10 cellular contexts compared by ENCODE assay signal in the genomic region with DNA sequence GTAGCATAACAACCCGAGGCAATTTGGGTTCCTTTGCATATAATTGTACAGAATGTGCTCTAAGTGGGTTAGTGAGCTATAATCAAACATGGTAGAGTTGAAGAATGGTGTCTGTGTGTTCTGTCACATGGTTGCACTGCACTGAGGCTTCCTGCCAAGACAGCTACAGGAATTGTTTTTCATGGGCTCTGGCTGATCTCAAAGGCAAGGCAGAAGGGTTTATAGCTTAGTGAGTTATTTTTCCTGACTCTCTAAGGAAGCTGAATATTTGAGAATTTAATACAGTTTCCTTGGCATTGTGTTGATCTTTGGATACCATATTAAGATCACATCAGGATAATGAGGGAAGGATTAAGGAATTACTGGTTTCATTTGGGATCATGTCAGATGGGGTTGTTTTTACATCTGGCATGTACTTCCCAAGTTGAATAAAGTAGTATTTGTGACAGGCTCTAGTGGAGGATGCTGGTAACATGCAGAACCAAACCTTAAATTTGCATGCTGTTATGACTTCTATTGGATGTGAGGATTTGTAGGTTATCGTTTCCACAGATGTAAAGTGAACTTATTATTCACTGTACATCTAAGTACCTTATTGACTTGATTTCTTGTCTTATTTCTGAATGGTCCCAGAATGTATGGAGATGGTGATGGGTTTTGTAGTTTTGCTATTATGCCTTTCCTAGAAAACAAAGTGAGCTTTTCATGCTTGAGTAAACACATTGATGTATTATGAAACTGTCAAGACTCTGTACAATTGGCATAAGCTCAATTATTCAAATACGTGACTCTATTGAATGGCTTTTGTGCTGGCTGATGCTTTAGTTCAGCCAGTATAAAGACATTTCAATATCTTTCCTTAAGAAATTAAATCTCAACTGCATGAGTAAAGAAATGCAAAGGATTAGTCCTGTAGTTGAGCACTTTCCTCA. TPM values are rescaled to one million over a fixed set of nuclear protein-coding genes. Genes with fewer than 3 reads are reported as not detected.
DNase-seq lines count a peak whose midpoint lies in the region; ATAC-seq and TF ChIP-seq lines count a peak whose summit lies in the region.
"Had no signal": no experiment of that assay in that cellular context is flagged by ENCODE, and none has a peak within 500 bp of the region (broad histone marks: within the 10 kb centered on the region; RNA-seq: fewer than 3 reads in every experiment).

No MANE protein-coding gene starts in this region.

- ATAC-seq in HG02938 (IDR thresholded peaks at IDR 0.05; ENCODE audit: unreplicated experiment) (no peak), left lung (no peak), HG03108 (IDR thresholded peaks at IDR 0.05; ENCODE audit: unreplicated experiment) (no peak)
- ATAC-seq: gastroesophageal sphincter had no signal

- no peak overlapping the region for H3K4me2 ChIP-seq in neuronal stem cell (ENCODE audit: insufficient read depth, low read length, poor library complexity, severe bottlenecking)

- no peak overlapping the region for H2AK5ac ChIP-seq in neuronal stem cell (ENCODE audit: low read depth, low read length)

- H3K36me3 ChIP-seq in neuronal stem cell (replicated peaks in 1 of 2; ENCODE audit: control insufficient read depth in 2 of 2, insufficient read depth in 2 of 2, low read length in 2 of 2) (no peaks in the 10 kb centered on the region), left lung (no peaks in the 10 kb centered on the region)

- no peak overlapping the region for H3K4ac ChIP-seq in neuronal stem cell (ENCODE audit: low read length)

- H2BK120ac ChIP-seq in neuronal stem cell (ENCODE audit: low read depth, low read length): no peak overlapping the region

- no CpG with 5 or more reads among the region's 3 CpGs for WGBS in neuronal stem cell (ENCODE audit: extremely low coverage in 2 of 2, insufficient read length in 2 of 2, insufficient replicate concordance in 1 of 2), 2 donors

- no peak overlapping the region for H4K8ac ChIP-seq in neuronal stem cell (ENCODE audit: low read depth, low read length)

- in situ Hi-C loops in G401 (cut with HindIII; ENCODE audit: low sequenced_read_pairs): no loop called here

- H3K4me3 ChIP-seq in neuronal stem cell (ENCODE audit: low read length in 2 of 2): no peak overlapping the region
- H3K4me3 ChIP-seq in left lung: no peak overlapping the region
- H3K4me3 ChIP-seq: gastroesophageal sphincter had no signal

- intact Hi-C loops in left lung (cut with DNase I): no loop called here

- no peak overlapping the region for H4K91ac ChIP-seq in neuronal stem cell (ENCODE audit: low read depth, low read length, poor library complexity)

- no peak overlapping the region for H2BK5ac ChIP-seq in neuronal stem cell (ENCODE audit: low read length)

- peaks cover 5 to 21% of the 10 kb centered on the region in 2 donors for H3K9me3 ChIP-seq in neuronal stem cell (replicated peaks in 1 of 2; ENCODE audit: control insufficient read depth in 2 of 2, insufficient read depth in 1 of 2, low read depth in 1 of 2, low read length in 2 of 2)
- peaks cover 0 to 5% of the 10 kb centered on the region in 2 donors for H3K9me3 ChIP-seq in left lung

- peak; percentile 15 for DNase-seq in G401 (ENCODE audit: low spot score)
- peak; percentile 36 for DNase-seq in NCI-H2081 treated with DMSO at 0.1 percent for 48 hours (lab: John Stamatoyannopoulos, UW)
- DNase-seq in neuronal stem cell (ENCODE audit: low spot score): peak; percentile 58
- DNase-seq in activated T-cell treated with anti-CD3 and anti-CD28 coated beads for 4 hours: no peak
- DNase-seq in left lung: no peak

- H3K79me1 ChIP-seq in neuronal stem cell (ENCODE audit: low read depth, low read length): peaks cover 4% of the 10 kb centered on the region

- H3K4me1 ChIP-seq in neuronal stem cell (ENCODE audit: control insufficient read depth in 2 of 2, insufficient read depth in 1 of 2, low read depth in 1 of 2, low read length in 2 of 2) (peaks cover 2 to 29% of the 10 kb centered on the region in 2 donors), left lung (no peaks in the 10 kb centered on the region)

- H3K27me3 ChIP-seq in neuronal stem cell (ENCODE audit: control insufficient read depth in 3 of 3, insufficient read depth in 3 of 3, low read depth in 1 of 3, low read length in 3 of 3): no peaks in the 10 kb centered on the region
- no peaks in the 10 kb centered on the region for H3K27me3 ChIP-seq in left lung
- H3K27me3 ChIP-seq: gastroesophageal sphincter had no signal

- H2BK12ac ChIP-seq in neuronal stem cell (ENCODE audit: low read length): no peak overlapping the region

- no peak overlapping the region for H3K18ac ChIP-seq in neuronal stem cell (ENCODE audit: low read length)

- no peak for TF ChIP-seq CTCF in left lung (IDR thresholded peaks at IDR 0.05)

- H3K9ac ChIP-seq in neuronal stem cell (ENCODE audit: low read depth, low read length, poor library complexity): no peak overlapping the region
- H3K9ac ChIP-seq: parathyroid adenoma had no signal

- H3K27ac ChIP-seq in cingulate gyrus (ENCODE audit: low read depth, low read length) (peak overlapping the region; percentile 56), neuronal stem cell (replicated peaks; ENCODE audit: low read length) (peak overlapping the region; percentile 40), left lung (no peak overlapping the region)
- H3K27ac ChIP-seq: parathyroid adenoma had no signal

- no peak overlapping the region for H3K23ac ChIP-seq in neuronal stem cell (ENCODE audit: low read depth, low read length, poor library complexity)

- no peak overlapping the region for H3K14ac ChIP-seq in neuronal stem cell (ENCODE audit: low read length)

- no peak overlapping the region for H2BK15ac ChIP-seq in neuronal stem cell (ENCODE audit: low read length)

- H2AFZ ChIP-seq in neuronal stem cell (ENCODE audit: low read length): peak overlapping the region; percentile 68
- H2AFZ ChIP-seq: parathyroid adenoma had no signal

RNA-seq across cellular contexts. Expression of gene LRRC1, which starts 43.3 kb away (rescaled TPM):
- 7.4 and 8.6 TPM in 2 replicates for total RNA-seq in G401 (2014; rRNA removed; shearing (Covaris generic))
- 7.5 TPM for polyA plus RNA-seq in neuronal stem cell (2013, experiment 1 of 2)
- polyA plus RNA-seq in neuronal stem cell (2013, experiment 2 of 2): 7.4 TPM
- total RNA-seq in left lung: 10 to 100 TPM; 10.1 to 16.4 TPM

Comparison
In these comparisons a context has a peak if more than half of its experiments do, and no peak if none do; other contexts are left out.
1. DNase-seq: peak in G401 (single experiment), NCI-H2081 treated with DMSO at 0.1 percent for 48 hours (single experiment) and neuronal stem cell (single experiment); none in activated T-cell treated with anti-CD3 and anti-CD28 coated beads for 4 hours (single experiment) and left lung (0 of 2).
2. H3K27ac ChIP-seq: peak in cingulate gyrus (single experiment) and neuronal stem cell (single experiment); none in left lung (0 of 2).